In the genomic region with DNA sequence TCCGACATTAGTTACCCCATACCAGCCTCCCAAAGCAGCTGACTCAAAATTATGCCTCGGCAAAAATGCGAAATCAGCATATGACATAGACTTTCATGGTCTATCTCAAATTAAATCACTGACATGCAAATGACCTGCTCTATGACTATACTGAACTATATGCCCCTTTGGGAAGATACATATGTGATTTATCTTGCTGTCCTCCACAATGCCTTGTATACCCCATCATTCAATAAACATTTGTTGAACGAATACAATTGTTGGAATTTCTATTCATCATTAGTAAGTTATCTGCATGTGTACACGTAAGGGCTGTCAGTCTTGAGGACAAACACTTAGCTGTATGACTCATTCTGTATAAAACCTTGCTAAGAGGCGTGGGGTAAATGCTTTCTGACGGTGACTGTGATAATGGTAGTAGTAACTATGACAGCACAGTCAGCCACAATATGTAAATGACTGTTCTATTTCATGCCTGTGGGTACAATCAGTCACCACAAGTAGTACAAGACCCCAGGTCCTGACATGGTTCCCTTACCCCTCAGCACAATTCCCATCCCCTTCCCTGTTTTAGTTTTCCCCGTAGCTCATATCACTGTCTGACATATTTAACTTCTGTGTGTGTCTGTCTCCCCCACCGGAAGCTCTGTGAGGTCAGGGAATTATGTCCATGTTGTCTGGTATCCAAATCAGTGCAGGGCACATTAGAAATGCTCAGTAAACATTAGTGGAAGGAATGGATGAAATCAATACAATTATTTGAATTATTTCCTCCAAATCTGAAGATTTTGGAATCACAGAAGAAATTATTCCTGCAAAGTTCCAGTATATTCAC, we compare ENCODE assay signal across 8 cellular contexts. TPM values are rescaled to one million over a fixed set of nuclear protein-coding genes. Genes with fewer than 3 reads are reported as not detected.
DNase-seq lines count a peak whose midpoint lies in the region; ATAC-seq and TF ChIP-seq lines count a peak whose summit lies in the region.

No MANE protein-coding gene starts in this region.

- H2AFZ ChIP-seq in GM23338, result no peak overlapping the region

- no peaks in the 10 kb centered on the region for H3K9me3 ChIP-seq in mesodermal cell (ENCODE audit: control insufficient read depth, low read length)
- no peaks in the 10 kb centered on the region for H3K9me3 ChIP-seq in CD4-positive, alpha-beta T cell (ENCODE audit: control insufficient read depth, low read length)

- no peak overlapping the region for H3K4me2 ChIP-seq in GM23338

- H3K4me1 Mint-ChIP-seq in brain, result peaks cover 58% of the 10 kb centered on the region
- H3K4me1 Mint-ChIP-seq in CD4-positive, alpha-beta T cell (ENCODE audit: low read depth), result no peaks in the 10 kb centered on the region
- H3K4me1 Mint-ChIP-seq in GM23338, result peaks cover 18% of the 10 kb centered on the region

- H3K27me3 Mint-ChIP-seq in brain, result no peaks in the 10 kb centered on the region
- peaks cover 17% of the 10 kb centered on the region for H3K27me3 Mint-ChIP-seq in CD4-positive, alpha-beta T cell
- no peaks in the 10 kb centered on the region for H3K27me3 Mint-ChIP-seq in GM23338 (ENCODE audit: insufficient read depth, low read depth, poor library complexity)

- CTCF ChIA-PET in CD4-positive, alpha-beta T cell (lab: Charles Lee), result no interaction called here

- H3K4me3 ChIP-seq in mesodermal cell (ENCODE audit: extremely low read depth, insufficient read depth, low read length, poor library complexity, severe bottlenecking) (no peak overlapping the region), GM23338 (no peak overlapping the region)

- H3K9me2 ChIP-seq in GM23338 (ENCODE audit: insufficient read depth), result peaks cover 6% of the 10 kb centered on the region; the same call in 1 of the 2 replicates

- H3K27ac Mint-ChIP-seq in brain, result peak overlapping the region in 3 of 5 experiments; percentile 1 to 27 (median 10)
- no peak overlapping the region for H3K27ac Mint-ChIP-seq in CD4-positive, alpha-beta T cell
- H3K27ac Mint-ChIP-seq in GM23338, result no peak overlapping the region; the same call in 1 of the 2 replicates

- TF ChIP-seq CTCF in brain (conservative IDR thresholded peaks at IDR 0.05) (no peak), GM23338 (conservative IDR thresholded peaks at IDR 0.05; ENCODE audit: low read depth in 2 of 2) (no peak)
- TF ChIP-seq CTCF in CD4-positive, alpha-beta T cell (IDR thresholded peaks at IDR 0.05), result no peak

- H3K79me2 ChIP-seq in GM23338 (replicated peaks; ENCODE audit: insufficient read depth), result peaks cover 29% of the 10 kb centered on the region

- H3F3A ChIP-seq in GM23338 (replicated peaks; ENCODE audit: low read depth), result no peaks in the 10 kb centered on the region

- H3K27me3 ChIP-seq in CD4-positive, alpha-beta T cell (ENCODE audit: control insufficient read depth, insufficient read depth, low read length), result peaks cover 9% of the 10 kb centered on the region
- H3K27me3 ChIP-seq in GM23338 (ENCODE audit: insufficient read depth), result no peaks in the 10 kb centered on the region

- H3K4me1 ChIP-seq in mesodermal cell (ENCODE audit: control insufficient read depth, insufficient read depth, low read length, poor library complexity, severe bottlenecking) (peaks cover 55% of the 10 kb centered on the region), GM23338 (ENCODE audit: insufficient read depth) (peaks cover 22% of the 10 kb centered on the region)

- POLR2A ChIA-PET in CD4-positive, alpha-beta T cell (lab: Charles Lee), result no interaction called here

- WGBS in mesodermal cell (ENCODE audit: insufficient coverage in 2 of 2), 2 experiments, result 80 to 83% methylated on average over 3 to 4 of the region's 9 CpGs

- peaks cover 0 to 3% (median 0%) of the 10 kb centered on the region in 5 experiments for H3K9me3 Mint-ChIP-seq in brain
- H3K9me3 Mint-ChIP-seq in CD4-positive, alpha-beta T cell, result no peaks in the 10 kb centered on the region
- H3K9me3 Mint-ChIP-seq in GM23338, result no peaks in the 10 kb centered on the region

- DNase-seq in DMS53 (lab: John Stamatoyannopoulos, UW) (peak; percentile 89), HPDE6-E6E7 (ENCODE audit: extremely low spot score) (peak; percentile 50), GM23338 (ENCODE audit: low spot score) (no peak), NCI-H1105 treated with DMSO at 0.1 percent for 48 hours (lab: John Stamatoyannopoulos, UW) (no peak)
- no peak for DNase-seq in CD4-positive, alpha-beta T cell

- H3K36me3 ChIP-seq in mesodermal cell (ENCODE audit: control insufficient read depth, insufficient read depth, low read length) (no peaks in the 10 kb centered on the region), GM23338 (ENCODE audit: insufficient read depth) (no peaks in the 10 kb centered on the region)

- H4K20me1 ChIP-seq in GM23338 (replicated peaks; ENCODE audit: insufficient read depth), result no peaks in the 10 kb centered on the region

- intact Hi-C loops in CD4-positive, alpha-beta T cell (cut with DNase I, micrococcal nuclease), result no loop called here

- peak overlapping the region; percentile 54 for H3K27ac ChIP-seq in mesodermal cell (ENCODE audit: low read depth, low read length, severe bottlenecking)
- H3K27ac ChIP-seq in CD4-positive, alpha-beta T cell (ENCODE audit: low read depth, low read length), result no peak overlapping the region
- no peak overlapping the region for H3K27ac ChIP-seq in GM23338 (ENCODE audit: low read depth)

- ATAC-seq in HG02852 (IDR thresholded peaks at IDR 0.05; ENCODE audit: unreplicated experiment), result no peak
- ATAC-seq in CD4-positive, alpha-beta T cell (ENCODE audit: poor library complexity), result no peak
- no peak for ATAC-seq in GM23338

- H3K36me3 Mint-ChIP-seq in brain, result no peaks in the 10 kb centered on the region
- H3K36me3 Mint-ChIP-seq in CD4-positive, alpha-beta T cell (ENCODE audit: low read depth), result no peaks in the 10 kb centered on the region
- no peaks in the 10 kb centered on the region for H3K36me3 Mint-ChIP-seq in GM23338 (ENCODE audit: low read depth)

- H3K4me3 Mint-ChIP-seq in brain (peak overlapping the region in 1 of 5 experiments; percentile 5), GM23338 (no peak overlapping the region)
- H3K4me3 Mint-ChIP-seq in CD4-positive, alpha-beta T cell, result no peak overlapping the region

TF ChIP-seq in GM23338, 12 proteins besides CTCF, POLR2A, EP300 and RAD21 (continues in another document):
- TF ChIP-seq, protein P1, sequence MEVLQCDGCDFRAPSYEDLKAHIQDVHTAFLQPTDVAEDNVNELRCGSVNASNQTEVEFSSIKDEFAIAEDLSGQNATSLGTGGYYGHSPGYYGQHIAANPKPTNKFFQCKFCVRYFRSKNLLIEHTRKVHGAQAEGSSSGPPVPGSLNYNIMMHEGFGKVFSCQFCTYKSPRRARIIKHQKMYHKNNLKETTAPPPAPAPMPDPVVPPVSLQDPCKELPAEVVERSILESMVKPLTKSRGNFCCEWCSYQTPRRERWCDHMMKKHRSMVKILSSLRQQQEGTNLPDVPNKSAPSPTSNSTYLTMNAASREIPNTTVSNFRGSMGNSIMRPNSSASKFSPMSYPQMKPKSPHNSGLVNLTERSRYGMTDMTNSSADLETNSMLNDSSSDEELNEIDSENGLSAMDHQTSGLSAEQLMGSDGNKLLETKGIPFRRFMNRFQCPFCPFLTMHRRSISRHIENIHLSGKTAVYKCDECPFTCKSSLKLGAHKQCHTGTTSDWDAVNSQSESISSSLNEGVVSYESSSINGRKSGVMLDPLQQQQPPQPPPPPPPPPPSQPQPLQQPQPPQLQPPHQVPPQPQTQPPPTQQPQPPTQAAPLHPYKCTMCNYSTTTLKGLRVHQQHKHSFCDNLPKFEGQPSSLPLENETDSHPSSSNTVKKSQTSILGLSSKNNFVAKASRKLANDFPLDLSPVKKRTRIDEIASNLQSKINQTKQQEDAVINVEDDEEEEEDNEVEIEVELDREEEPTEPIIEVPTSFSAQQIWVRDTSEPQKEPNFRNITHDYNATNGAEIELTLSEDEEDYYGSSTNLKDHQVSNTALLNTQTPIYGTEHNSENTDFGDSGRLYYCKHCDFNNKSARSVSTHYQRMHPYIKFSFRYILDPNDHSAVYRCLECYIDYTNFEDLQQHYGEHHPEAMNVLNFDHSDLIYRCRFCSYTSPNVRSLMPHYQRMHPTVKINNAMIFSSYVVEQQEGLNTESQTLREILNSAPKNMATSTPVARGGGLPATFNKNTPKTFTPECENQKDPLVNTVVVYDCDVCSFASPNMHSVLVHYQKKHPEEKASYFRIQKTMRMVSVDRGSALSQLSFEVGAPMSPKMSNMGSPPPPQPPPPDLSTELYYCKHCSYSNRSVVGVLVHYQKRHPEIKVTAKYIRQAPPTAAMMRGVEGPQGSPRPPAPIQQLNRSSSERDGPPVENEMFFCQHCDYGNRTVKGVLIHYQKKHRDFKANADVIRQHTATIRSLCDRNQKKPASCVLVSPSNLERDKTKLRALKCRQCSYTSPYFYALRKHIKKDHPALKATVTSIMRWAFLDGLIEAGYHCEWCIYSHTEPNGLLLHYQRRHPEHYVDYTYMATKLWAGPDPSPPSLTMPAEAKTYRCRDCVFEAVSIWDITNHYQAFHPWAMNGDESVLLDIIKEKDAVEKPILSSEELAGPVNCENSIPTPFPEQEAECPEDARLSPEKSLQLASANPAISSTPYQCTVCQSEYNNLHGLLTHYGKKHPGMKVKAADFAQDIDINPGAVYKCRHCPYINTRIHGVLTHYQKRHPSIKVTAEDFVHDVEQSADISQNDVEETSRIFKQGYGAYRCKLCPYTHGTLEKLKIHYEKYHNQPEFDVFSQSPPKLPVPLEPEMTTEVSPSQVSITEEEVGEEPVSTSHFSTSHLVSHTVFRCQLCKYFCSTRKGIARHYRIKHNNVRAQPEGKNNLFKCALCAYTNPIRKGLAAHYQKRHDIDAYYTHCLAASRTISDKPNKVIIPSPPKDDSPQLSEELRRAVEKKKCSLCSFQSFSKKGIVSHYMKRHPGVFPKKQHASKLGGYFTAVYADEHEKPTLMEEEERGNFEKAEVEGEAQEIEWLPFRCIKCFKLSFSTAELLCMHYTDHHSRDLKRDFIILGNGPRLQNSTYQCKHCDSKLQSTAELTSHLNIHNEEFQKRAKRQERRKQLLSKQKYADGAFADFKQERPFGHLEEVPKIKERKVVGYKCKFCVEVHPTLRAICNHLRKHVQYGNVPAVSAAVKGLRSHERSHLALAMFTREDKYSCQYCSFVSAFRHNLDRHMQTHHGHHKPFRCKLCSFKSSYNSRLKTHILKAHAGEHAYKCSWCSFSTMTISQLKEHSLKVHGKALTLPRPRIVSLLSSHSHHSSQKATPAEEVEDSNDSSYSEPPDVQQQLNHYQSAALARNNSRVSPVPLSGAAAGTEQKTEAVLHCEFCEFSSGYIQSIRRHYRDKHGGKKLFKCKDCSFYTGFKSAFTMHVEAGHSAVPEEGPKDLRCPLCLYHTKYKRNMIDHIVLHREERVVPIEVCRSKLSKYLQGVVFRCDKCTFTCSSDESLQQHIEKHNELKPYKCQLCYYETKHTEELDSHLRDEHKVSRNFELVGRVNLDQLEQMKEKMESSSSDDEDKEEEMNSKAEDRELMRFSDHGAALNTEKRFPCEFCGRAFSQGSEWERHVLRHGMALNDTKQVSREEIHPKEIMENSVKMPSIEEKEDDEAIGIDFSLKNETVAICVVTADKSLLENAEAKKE (CRISPR knock-in tag; IDR thresholded peaks at IDR 0.05), result no peak
- TF ChIP-seq STAT1 (IDR thresholded peaks at IDR 0.05; ENCODE audit: unreplicated experiment), result no peak

RNA-seq across cellular contexts. Expression of a gene that starts 42.8 kb away (rescaled TPM):
- polyA plus RNA-seq in brain (ENCODE audit: insufficient read depth, low read depth, low replicate concordance) (5.4 TPM), GM23338 (2016; fragmentation: Nextera tagmentation; extraction: Ambion mirVana) (29.0 TPM in 2 replicates)
- 6.3 TPM for polyA plus RNA-seq in mesodermal cell (2013, experiment 1 of 2)
- 10.6 TPM for polyA plus RNA-seq in mesodermal cell (2013, experiment 2 of 2)
- total RNA-seq in CD4-positive, alpha-beta T cell, result not detected
- total RNA-seq in GM23338 (2014; rRNA removed; shearing (Covaris generic)), result 19.7 and 23.8 TPM in 2 replicates

Comparison
In these comparisons a context has a peak if more than half of its experiments do, and no peak if none do; other contexts are left out.
1. DNase-seq: peak in DMS53 (single experiment) and HPDE6-E6E7 (single experiment); none in CD4-positive, alpha-beta T cell (0 of 10), GM23338 (single experiment) and NCI-H1105 treated with DMSO at 0.1 percent for 48 hours (single experiment).
2. H3K27ac Mint-ChIP-seq: peak in brain (3 of 5); none in CD4-positive, alpha-beta T cell (single experiment) and GM23338 (single experiment).
3. RNA of a gene that starts 42.8 kb away (total RNA-seq): 19.7 to 23.8 TPM in GM23338; not detected in CD4-positive, alpha-beta T cell; every median in the first group is over 10 times any median in the second.